In genomic region chr1:62951441-62951840, GRCh38 we compare ENCODE assay signal across 20 cellular contexts.
"Had no signal": no experiment of that assay in that cellular context is flagged by ENCODE, and none has a peak within 500 bp of the region (broad histone marks: within the 10 kb centered on the region; RNA-seq: fewer than 3 reads in every experiment).

No MANE protein-coding gene starts in this region.

- H3K27ac ChIP-seq: esophagus squamous epithelium, parathyroid adenoma, psoas muscle, right lobe of liver, suprapubic skin, thyroid gland had no signal

- DNase-seq: dermis blood vessel endothelial cell; esophagus squamous epithelium; foreskin fibroblast; kidney; left cardiac atrium; left ventricle myocardium superior; mesenchymal stem cell; naive thymus-derived CD4-positive, alpha-beta T cell; nephron progenitor cell; psoas muscle; retina; right lobe of liver; stimulated activated CD4-positive, alpha-beta T cell treated with anti-CD3 and anti-CD28 coated beads, Interleukin-4, amount 100 ng/mL, for 1 hour; stimulated activated CD8-positive, alpha-beta memory T cell treated with anti-CD3 and anti-CD28 coated beads, Interleukin-4, amount 100 ng/mL, for 48 hours; stimulated activated naive CD8-positive, alpha-beta T cell treated with anti-CD3 and anti-CD28 coated beads, Interleukin-15, Interleukin-2, amounts not matched to agents 100 U/mL and 50 U/mL, for 24 hours; thyroid gland had no signal

- H3K4me3 ChIP-seq: esophagus squamous epithelium, lung, psoas muscle, right lobe of liver, suprapubic skin, thyroid gland had no signal

- H3K9me3 ChIP-seq: esophagus squamous epithelium, psoas muscle, right lobe of liver, suprapubic skin, thyroid gland had no signal

- H3K36me3 ChIP-seq: esophagus squamous epithelium, right lobe of liver, suprapubic skin, thyroid gland had no signal

- H3K4me1 ChIP-seq: esophagus squamous epithelium, parathyroid adenoma, psoas muscle, right lobe of liver, suprapubic skin, thyroid gland had no signal

- ATAC-seq: left cardiac atrium; left ventricle myocardium superior; naive thymus-derived CD4-positive, alpha-beta T cell; psoas muscle; right lobe of liver; stimulated activated effector memory CD8-positive, alpha-beta T cell treated with anti-CD3 and anti-CD28 coated beads, Interleukin-12 subunit alpha, Interleukin-12 subunit beta, amount 100 ng/mL, for 72 hours; stimulated activated naive CD8-positive, alpha-beta T cell treated with anti-CD3 and anti-CD28 coated beads, Interleukin-15, Interleukin-2, amounts not matched to agents 100 U/mL and 50 U/mL, for 24 hours had no signal
